8 cellular contexts compared by ENCODE assay signal in genomic region chr15:31340047-31340446, GRCh38. TPM values are rescaled to one million over a fixed set of nuclear protein-coding genes. Genes with fewer than 3 reads are reported as not detected.
DNase-seq lines count a peak whose midpoint lies in the region; ATAC-seq and TF ChIP-seq lines count a peak whose summit lies in the region.

No MANE protein-coding gene starts in this region.

- no peaks in the 10 kb centered on the region for H3K27me3 Mint-ChIP-seq in MCF 10A (ENCODE audit: insufficient read depth, unreplicated experiment)

- no peak overlapping the region for H3K18ac ChIP-seq in neuronal stem cell (ENCODE audit: low read length)

- H3K4me3 ChIP-seq in breast epithelium, result peak overlapping the region in 2 of 3 donors; percentile 11 to 42
- H3K4me3 ChIP-seq in ascending aorta, result no peak overlapping the region
- no peak overlapping the region for H3K4me3 ChIP-seq in neuronal stem cell (ENCODE audit: low read length in 2 of 2)
- no peak overlapping the region for H3K4me3 ChIP-seq in urinary bladder (ENCODE audit: low read depth, low read length)

- peak overlapping the region; percentile 57 for H2AK5ac ChIP-seq in neuronal stem cell (ENCODE audit: low read depth, low read length)

- H3K9me3 Mint-ChIP-seq in MCF 10A (ENCODE audit: unreplicated experiment), result no peaks in the 10 kb centered on the region

- no TSS peak for BruUV-seq in MCF 10A (replicated peaks; lab: Mats Ljungman, UMichigan)

- H2BK120ac ChIP-seq in neuronal stem cell (ENCODE audit: low read depth, low read length), result no peak overlapping the region

- H3K27ac ChIP-seq in breast epithelium, result peak overlapping the region; percentile 89 to 93
- peak overlapping the region; percentile 66 to 81 for H3K27ac ChIP-seq in ascending aorta
- no peak overlapping the region for H3K27ac ChIP-seq in neuronal stem cell (replicated peaks; ENCODE audit: low read length)
- peak overlapping the region; percentile 55 for H3K27ac ChIP-seq in urinary bladder (ENCODE audit: low read depth)

- no peak overlapping the region for H4K91ac ChIP-seq in neuronal stem cell (ENCODE audit: low read depth, low read length, poor library complexity)

- no peak overlapping the region for H4K8ac ChIP-seq in neuronal stem cell (ENCODE audit: low read depth, low read length)

- DNase-seq in breast epithelium (ENCODE audit: low spot score in 2 of 2) (no peak), MCF 10A (ENCODE audit: unreplicated experiment) (no peak), ascending aorta (ENCODE audit: low spot score in 2 of 2) (no peak), neuronal stem cell (ENCODE audit: low spot score) (no peak)

- H2BK12ac ChIP-seq in neuronal stem cell (ENCODE audit: low read length), result no peak overlapping the region

- peaks cover 10% of the 10 kb centered on the region for H3K79me1 ChIP-seq in neuronal stem cell (ENCODE audit: low read depth, low read length)

- H3K36me3 ChIP-seq in breast epithelium (no peaks in the 10 kb centered on the region), ascending aorta (peaks cover 0 to 4% of the 10 kb centered on the region in 2 donors), neuronal stem cell (replicated peaks in 1 of 2; ENCODE audit: control insufficient read depth in 2 of 2, insufficient read depth in 2 of 2, low read length in 2 of 2) (no peaks in the 10 kb centered on the region), urinary bladder (ENCODE audit: insufficient read depth) (no peaks in the 10 kb centered on the region)

- no peak for TF ChIP-seq CTCF in breast epithelium (IDR thresholded peaks at IDR 0.05)
- TF ChIP-seq CTCF in MCF 10A (IDR thresholded peaks at IDR 0.05; ENCODE audit: unreplicated experiment), result no peak
- TF ChIP-seq CTCF in ascending aorta (IDR thresholded peaks at IDR 0.05), result no peak

- CTCF ChIA-PET in MCF 10A (lab: Yijun Ruan, JAX), result interaction anchor here (0.9 kb wide), 1 partner anchor 26 kb away, joined by 4 read pairs; no protein-coding TSS in a partner anchor

- H3K9me3 ChIP-seq in breast epithelium (no peaks in the 10 kb centered on the region), ascending aorta (no peaks in the 10 kb centered on the region), neuronal stem cell (replicated peaks in 1 of 2; ENCODE audit: control insufficient read depth in 2 of 2, insufficient read depth in 1 of 2, low read depth in 1 of 2, low read length in 2 of 2) (no peaks in the 10 kb centered on the region)

- peaks cover 41% of the 10 kb centered on the region for H3K4me1 Mint-ChIP-seq in MCF 10A (ENCODE audit: insufficient read depth, unreplicated experiment)

- H2AFZ ChIP-seq in neuronal stem cell (ENCODE audit: low read length), result no peak overlapping the region

- H3K36me3 Mint-ChIP-seq in MCF 10A (ENCODE audit: insufficient read depth, unreplicated experiment), result peaks cover 21% of the 10 kb centered on the region

- H2BK5ac ChIP-seq in neuronal stem cell (ENCODE audit: low read length), result no peak overlapping the region

- ATAC-seq in GM21717 (IDR thresholded peaks at IDR 0.05; ENCODE audit: unreplicated experiment) (no peak), HG02970 (IDR thresholded peaks at IDR 0.05; ENCODE audit: low FRiP score, unreplicated experiment) (no peak), GM21447 (IDR thresholded peaks at IDR 0.05; ENCODE audit: unreplicated experiment) (no peak)

- peaks cover 31 to 49% of the 10 kb centered on the region in 2 donors for H3K4me1 ChIP-seq in breast epithelium
- H3K4me1 ChIP-seq in ascending aorta, result peaks cover 30 to 57% of the 10 kb centered on the region in 2 donors
- peaks cover 4 to 6% of the 10 kb centered on the region in 2 donors for H3K4me1 ChIP-seq in neuronal stem cell (ENCODE audit: control insufficient read depth in 2 of 2, insufficient read depth in 1 of 2, low read depth in 1 of 2, low read length in 2 of 2)
- peaks cover 3% of the 10 kb centered on the region for H3K4me1 ChIP-seq in urinary bladder (ENCODE audit: insufficient read depth)

- no peak overlapping the region for H2BK15ac ChIP-seq in neuronal stem cell (ENCODE audit: low read length)

- no peak overlapping the region for H3K4me2 ChIP-seq in neuronal stem cell (ENCODE audit: insufficient read depth, low read length, poor library complexity, severe bottlenecking)

- H3K27me3 ChIP-seq in breast epithelium, result no peaks in the 10 kb centered on the region
- H3K27me3 ChIP-seq in ascending aorta, result no peaks in the 10 kb centered on the region
- H3K27me3 ChIP-seq in neuronal stem cell (ENCODE audit: control insufficient read depth in 3 of 3, insufficient read depth in 3 of 3, low read depth in 1 of 3, low read length in 3 of 3), result no peaks in the 10 kb centered on the region

- intact Hi-C loops in breast epithelium (cut with DNase I; ENCODE audit: low total_unique reads), result no loop called here
- intact Hi-C loops in MCF 10A (cut with micrococcal nuclease), result no loop called here
- intact Hi-C loops in ascending aorta (cut with DNase I), result no loop called here

- peak overlapping the region; percentile 25 for H3K14ac ChIP-seq in neuronal stem cell (ENCODE audit: low read length)

- POLR2A ChIA-PET in MCF 10A (lab: Yijun Ruan, JAX), result no interaction called here

- no peak overlapping the region for H3K4me3 Mint-ChIP-seq in MCF 10A (ENCODE audit: unreplicated experiment)

- TF ChIP-seq POLR2A in breast epithelium (IDR thresholded peaks at IDR 0.05), result no peak

- WGBS in neuronal stem cell (ENCODE audit: extremely low coverage in 2 of 2, insufficient read length in 2 of 2, insufficient replicate concordance in 1 of 2), 2 donors, result no CpG with 5 or more reads among the region's 5 CpGs
- WGBS in urinary bladder, result 78% methylated on average over 5 of the region's 5 CpGs

- H3K4ac ChIP-seq in neuronal stem cell (ENCODE audit: low read length), result no peak overlapping the region

- H3K23ac ChIP-seq in neuronal stem cell (ENCODE audit: low read depth, low read length, poor library complexity), result no peak overlapping the region

- no peak overlapping the region for H3K9ac ChIP-seq in neuronal stem cell (ENCODE audit: low read depth, low read length, poor library complexity)

- H3K27ac Mint-ChIP-seq in MCF 10A (ENCODE audit: low read depth, unreplicated experiment), result no peak overlapping the region

RNA-seq across cellular contexts. Expression of gene KLF13, which starts 13.4 kb away (rescaled TPM):
- total RNA-seq in breast epithelium (10 to 100 TPM; 26.3 to 52.2 (median 28.2) TPM), MCF 10A (2022) (83.1 and 110 TPM in 2 replicates), ascending aorta (235 TPM), urinary bladder (24.3 TPM)
- 42.9 TPM for polyA plus RNA-seq in neuronal stem cell (2013, experiment 1 of 2)
- polyA plus RNA-seq in neuronal stem cell (2013, experiment 2 of 2), result 42.1 TPM
- 65.0 TPM for polyA plus RNA-seq in urinary bladder

Comparison
In these comparisons a context has a peak if more than half of its experiments do, and no peak if none do; other contexts are left out.
1. H3K4me3 ChIP-seq: peak in breast epithelium (2 of 3); none in ascending aorta (0 of 2), neuronal stem cell (0 of 2) and urinary bladder (single experiment).